Comparison of ENCODE assay signal across 8 cellular contexts in genomic region chr10:3468919-3469638, GRCh38.
A peak's percentile ranks its signal among the peaks of the same experiment; 100 is the strongest.
DNase-seq lines count a peak whose midpoint lies in the region; ATAC-seq and TF ChIP-seq lines count a peak whose summit lies in the region.

No MANE protein-coding gene starts in this region.

- H3F3A ChIP-seq in PC-3 (ENCODE audit: low read length, unreplicated experiment): no peaks in the 10 kb centered on the region

- intact Hi-C loops in activated CD4-positive, alpha-beta T cell treated with anti-CD3 and anti-CD28 coated beads for 36 hours (cut with DNase I, micrococcal nuclease): loop anchor here in 1 of 2 experiments (5.0 kb wide), 1 partner anchor 308 kb away; no protein-coding TSS in a partner anchor
- intact Hi-C loops in PC-3 (cut with micrococcal nuclease) (loop anchor here (1.0 to 10.0 kb wide), 10 partner anchors 13 to 1303 kb away; no protein-coding TSS in a partner anchor), dorsolateral prefrontal cortex (cut with DNase I) (loop anchor here in 1 of 2 donors (5.0 to 10.0 kb wide), 2 partner anchors 38 to 64 kb away; no protein-coding TSS in a partner anchor)

- no peaks in the 10 kb centered on the region for H3K9me3 ChIP-seq in PC-3 (ENCODE audit: low read length)

- H3K79me2 ChIP-seq in PC-3 (ENCODE audit: low read length): no peaks in the 10 kb centered on the region

- no peaks in the 10 kb centered on the region for H4K20me1 ChIP-seq in PC-3 (ENCODE audit: low read length)

- POLR2A ChIA-PET in activated CD4-positive, alpha-beta T cell treated with anti-CD3 and anti-CD28 coated beads for 36 hours (lab: Charles Lee): no interaction called here
- POLR2A ChIA-PET in PC-3 (lab: Charles Lee; ENCODE audit: unreplicated experiment): interaction anchor here (0.5 to 0.6 kb wide), 2 partner anchors 61 to 1312 kb away, joined by 3 to 5 read pairs; no protein-coding TSS in a partner anchor

- peak overlapping the region; percentile 86 for H3K4me2 ChIP-seq in PC-3 (ENCODE audit: low read length)

- BruUV-seq in PC-3 (replicated peaks; lab: Mats Ljungman, UMichigan): no TSS peak

- H3K27me3 ChIP-seq in PC-3 (ENCODE audit: low read length) (no peaks in the 10 kb centered on the region), dorsolateral prefrontal cortex (no peaks in the 10 kb centered on the region)

- H2AFZ ChIP-seq in PC-3 (ENCODE audit: low read length): no peak overlapping the region

- no peaks in the 10 kb centered on the region for H3K9me3 Mint-ChIP-seq in activated CD4-positive, alpha-beta T cell treated with anti-CD3 and anti-CD28 coated beads for 36 hours (ENCODE audit: low read depth)
- no peaks in the 10 kb centered on the region for H3K9me3 Mint-ChIP-seq in natural killer cell treated with Interleukin-12 subunit alpha and Interleukin-12 subunit beta and Interleukin-15 and Interleukin-18, amount 100 ng/mL, for 72 hours
- no peaks in the 10 kb centered on the region for H3K9me3 Mint-ChIP-seq in activated CD8-positive, alpha-beta memory T cell treated with anti-CD3 and anti-CD28 coated beads, Interleukin-2, amount 10 ng/mL, durations not matched to agents 7 days and 5 days (ENCODE audit: low read depth)

- peak overlapping the region; percentile 100 for H3K27ac ChIP-seq in PC-3 (ENCODE audit: low read length)
- peak overlapping the region in 56 of 59 donors; percentile 1 to 90 (median 74) for H3K27ac ChIP-seq in dorsolateral prefrontal cortex

- H3K4me1 Mint-ChIP-seq in activated CD4-positive, alpha-beta T cell treated with anti-CD3 and anti-CD28 coated beads for 36 hours: peaks cover 53% of the 10 kb centered on the region
- peaks cover 35 to 47% of the 10 kb centered on the region in 2 donors for H3K4me1 Mint-ChIP-seq in natural killer cell treated with Interleukin-12 subunit alpha and Interleukin-12 subunit beta and Interleukin-15 and Interleukin-18, amount 100 ng/mL, for 72 hours (ENCODE audit: low read depth in 2 of 2)
- H3K4me1 Mint-ChIP-seq in activated CD8-positive, alpha-beta memory T cell treated with anti-CD3 and anti-CD28 coated beads, Interleukin-2, amount 10 ng/mL, durations not matched to agents 7 days and 5 days: peaks cover 47% of the 10 kb centered on the region

- H3K36me3 Mint-ChIP-seq in activated CD4-positive, alpha-beta T cell treated with anti-CD3 and anti-CD28 coated beads for 36 hours (ENCODE audit: low read depth): no peaks in the 10 kb centered on the region
- no peaks in the 10 kb centered on the region for H3K36me3 Mint-ChIP-seq in natural killer cell treated with Interleukin-12 subunit alpha and Interleukin-12 subunit beta and Interleukin-15 and Interleukin-18, amount 100 ng/mL, for 72 hours
- no peaks in the 10 kb centered on the region for H3K36me3 Mint-ChIP-seq in activated CD8-positive, alpha-beta memory T cell treated with anti-CD3 and anti-CD28 coated beads, Interleukin-2, amount 10 ng/mL, durations not matched to agents 7 days and 5 days

- CTCF ChIA-PET in activated CD4-positive, alpha-beta T cell treated with anti-CD3 and anti-CD28 coated beads for 36 hours (lab: Charles Lee): interaction anchor here (0.5 to 1.5 kb wide), 2 partner anchors 43 to 389 kb away, joined by 5 to 6 read pairs; no protein-coding TSS in a partner anchor
- CTCF ChIA-PET in PC-3 (lab: Charles Lee): interaction anchor here (0.6 to 1.0 kb wide), 4 partner anchors 271 to 301 kb away, joined by 3 to 5 read pairs (median 4); no protein-coding TSS in a partner anchor
- CTCF ChIA-PET in activated CD8-positive, alpha-beta memory T cell treated with anti-CD3 and anti-CD28 coated beads, Interleukin-2, amount 10 ng/mL, durations not matched to agents 7 days and 5 days (lab: Charles Lee): no interaction called here

- H3K27ac Mint-ChIP-seq in activated CD4-positive, alpha-beta T cell treated with anti-CD3 and anti-CD28 coated beads for 36 hours: peak overlapping the region; percentile 89
- H3K27ac Mint-ChIP-seq in natural killer cell treated with Interleukin-12 subunit alpha and Interleukin-12 subunit beta and Interleukin-15 and Interleukin-18, amount 100 ng/mL, for 72 hours: peak overlapping the region; percentile 13 to 73
- no peak overlapping the region for H3K27ac Mint-ChIP-seq in activated CD8-positive, alpha-beta memory T cell treated with anti-CD3 and anti-CD28 coated beads, Interleukin-2, amount 10 ng/mL, durations not matched to agents 7 days and 5 days

- H3K36me3 ChIP-seq in PC-3 (ENCODE audit: low read depth, low read length): no peaks in the 10 kb centered on the region

- ATAC-seq in activated CD4-positive, alpha-beta T cell treated with anti-CD3 and anti-CD28 coated beads for 36 hours: peak; percentile 64
- ATAC-seq in PC-3 (peak; percentile 40), HG02571 (IDR thresholded peaks at IDR 0.05; ENCODE audit: unreplicated experiment) (no peak), GM19467 (IDR thresholded peaks at IDR 0.05; ENCODE audit: unreplicated experiment) (no peak)
- ATAC-seq in natural killer cell treated with Interleukin-12 subunit alpha and Interleukin-12 subunit beta and Interleukin-15 and Interleukin-18, amount 100 ng/mL, for 72 hours: peak; percentile 34 to 56
- no peak for ATAC-seq in activated CD8-positive, alpha-beta memory T cell treated with anti-CD3 and anti-CD28 coated beads, Interleukin-2, amount 10 ng/mL, durations not matched to agents 7 days and 5 days

- peak overlapping the region; percentile 92 for H3K9ac ChIP-seq in PC-3 (ENCODE audit: low read length)

- peak overlapping the region; percentile 46 for H3K4me3 Mint-ChIP-seq in activated CD4-positive, alpha-beta T cell treated with anti-CD3 and anti-CD28 coated beads for 36 hours
- peak overlapping the region; percentile 84 for H3K4me3 Mint-ChIP-seq in natural killer cell treated with Interleukin-12 subunit alpha and Interleukin-12 subunit beta and Interleukin-15 and Interleukin-18, amount 100 ng/mL, for 72 hours
- H3K4me3 Mint-ChIP-seq in activated CD8-positive, alpha-beta memory T cell treated with anti-CD3 and anti-CD28 coated beads, Interleukin-2, amount 10 ng/mL, durations not matched to agents 7 days and 5 days: no peak overlapping the region

- no peaks in the 10 kb centered on the region for H3K9me2 ChIP-seq in PC-3 (replicated peaks; ENCODE audit: low read length)

- DNase-seq in activated CD4-positive, alpha-beta T cell treated with anti-CD3 and anti-CD28 coated beads for 36 hours: peak; percentile 31
- no peak for DNase-seq in activated CD4-positive, alpha-beta T cell treated with anti-CD3 and anti-CD28 coated beads for 1 hour
- peak; percentile 83 for DNase-seq in PC-3
- DNase-seq in dorsolateral prefrontal cortex: peak in 1 of 10 donors; percentile 21
- no peak for DNase-seq in natural killer cell treated with Interleukin-12 subunit alpha and Interleukin-12 subunit beta and Interleukin-15 and Interleukin-18, amount 100 ng/mL, for 72 hours (ENCODE audit: low spot score)
- DNase-seq in activated CD8-positive, alpha-beta memory T cell treated with anti-CD3 and anti-CD28 coated beads, Interleukin-2, amount 10 ng/mL, durations not matched to agents 7 days and 5 days: no peak

- peaks cover 65% of the 10 kb centered on the region for H3K4me1 ChIP-seq in PC-3 (ENCODE audit: insufficient read depth, low read length)

- H3K4me3 ChIP-seq in PC-3 (ENCODE audit: low read length) (peak overlapping the region; percentile 54), dorsolateral prefrontal cortex (peak overlapping the region in 3 of 59 donors; percentile 3 to 20 (median 13))

- TF ChIP-seq CTCF in PC-3 (conservative IDR thresholded peaks at IDR 0.05; ENCODE audit: low read depth, low read length): no peak
- no peak for TF ChIP-seq CTCF in dorsolateral prefrontal cortex (IDR thresholded peaks at IDR 0.05 in 54 of 56, conservative IDR thresholded peaks at IDR 0.05 in 2 of 56; ENCODE audit: low read depth in 1 of 56, partially characterized antibody in 56 of 56)

- peaks cover 1% of the 10 kb centered on the region for H3K27me3 Mint-ChIP-seq in activated CD4-positive, alpha-beta T cell treated with anti-CD3 and anti-CD28 coated beads for 36 hours
- peaks cover 0 to 12% of the 10 kb centered on the region in 2 donors for H3K27me3 Mint-ChIP-seq in natural killer cell treated with Interleukin-12 subunit alpha and Interleukin-12 subunit beta and Interleukin-15 and Interleukin-18, amount 100 ng/mL, for 72 hours
- H3K27me3 Mint-ChIP-seq in activated CD8-positive, alpha-beta memory T cell treated with anti-CD3 and anti-CD28 coated beads, Interleukin-2, amount 10 ng/mL, durations not matched to agents 7 days and 5 days: no peaks in the 10 kb centered on the region

Comparison
In these comparisons a context has a peak if more than half of its experiments do, and no peak if none do; other contexts are left out.
1. DNase-seq: peak in activated CD4-positive, alpha-beta T cell treated with anti-CD3 and anti-CD28 coated beads for 36 hours (single experiment) and PC-3 (single experiment); none in activated CD4-positive, alpha-beta T cell treated with anti-CD3 and anti-CD28 coated beads for 1 hour (single experiment), natural killer cell treated with Interleukin-12 subunit alpha and Interleukin-12 subunit beta and Interleukin-15 and Interleukin-18, amount 100 ng/mL, for 72 hours (single experiment) and activated CD8-positive, alpha-beta memory T cell treated with anti-CD3 and anti-CD28 coated beads, Interleukin-2, amount 10 ng/mL, durations not matched to agents 7 days and 5 days (single experiment).
2. ATAC-seq: peak in activated CD4-positive, alpha-beta T cell treated with anti-CD3 and anti-CD28 coated beads for 36 hours (single experiment), PC-3 (single experiment) and natural killer cell treated with Interleukin-12 subunit alpha and Interleukin-12 subunit beta and Interleukin-15 and Interleukin-18, amount 100 ng/mL, for 72 hours (2 of 2); none in HG02571 (single experiment), activated CD8-positive, alpha-beta memory T cell treated with anti-CD3 and anti-CD28 coated beads, Interleukin-2, amount 10 ng/mL, durations not matched to agents 7 days and 5 days (single experiment) and GM19467 (single experiment).